ENCODE assay signal across 8 cellular contexts in the genomic region with DNA sequence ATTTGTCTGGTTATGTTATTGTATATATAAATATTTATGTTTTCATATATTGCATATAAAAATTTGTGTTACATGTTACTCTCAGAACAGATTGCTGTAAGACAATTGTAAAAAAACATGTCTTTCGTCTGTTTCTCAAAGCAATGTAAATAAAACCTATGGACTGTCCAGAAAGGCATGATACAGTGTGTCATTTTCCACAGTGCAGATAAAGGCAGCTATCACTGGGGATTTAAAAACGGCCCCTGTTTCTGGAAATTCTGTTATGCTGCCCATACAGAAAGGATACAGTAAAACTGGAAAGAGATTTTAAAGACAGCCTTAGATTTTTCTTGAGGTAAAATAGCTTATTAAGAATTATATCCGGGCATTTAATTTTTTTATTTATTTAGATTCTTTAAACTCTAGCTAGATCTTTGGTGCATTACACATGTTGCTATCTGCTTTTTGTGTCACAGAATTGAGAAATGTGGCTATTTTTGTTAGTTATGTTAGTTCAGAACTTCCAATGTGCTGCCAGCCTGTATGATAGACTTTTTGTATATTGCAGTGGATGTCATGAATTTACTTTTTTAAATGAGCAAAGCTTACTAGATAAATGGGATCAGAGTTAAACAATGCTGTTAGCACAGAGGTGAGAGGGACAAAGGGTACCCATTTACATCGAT. TPM values are rescaled to one million over a fixed set of nuclear protein-coding genes. Genes with fewer than 3 reads are reported as not detected.
DNase-seq lines count a peak whose midpoint lies in the region; ATAC-seq lines count a peak whose summit lies in the region.

No MANE protein-coding gene starts in this region.

- DNase-seq in NCI-H510A treated with DMSO at 0.1 percent for 48 hours (lab: John Stamatoyannopoulos, UW) (peak; percentile 47), NCI-H510A (lab: John Stamatoyannopoulos, UW) (no peak), OCI-M1 (lab: John Stamatoyannopoulos, UW) (peak; percentile 65)
- DNase-seq in effector CD4-positive, alpha-beta T cell = no peak
- DNase-seq in activated CD4-positive, alpha-beta T cell treated with anti-CD3 and anti-CD28 coated beads for 48 hours = no peak

- H3K4me3 ChIP-seq in mononuclear cell (ENCODE audit: low read length) = peak overlapping the region; percentile 80

- H3K27me3 ChIP-seq in mononuclear cell (ENCODE audit: insufficient read depth, low read length) = no peaks in the 10 kb centered on the region

- no peak for ATAC-seq in GM19395 (IDR thresholded peaks at IDR 0.05; ENCODE audit: unreplicated experiment)

- H3K4me1 ChIP-seq in mononuclear cell (ENCODE audit: insufficient read depth, low read length) = peaks cover 42% of the 10 kb centered on the region

- H3K9me3 ChIP-seq in mononuclear cell (ENCODE audit: low read depth, low read length) = no peaks in the 10 kb centered on the region

- peak overlapping the region; percentile 97 for H3K27ac ChIP-seq in cingulate gyrus (ENCODE audit: low read depth, low read length)

RNA-seq across cellular contexts. Expression of gene INO80D, which starts 0.8 kb away (rescaled TPM):
- 36.9 TPM for total RNA-seq in mononuclear cell

Comparison
In these comparisons a context has a peak if more than half of its experiments do, and no peak if none do; other contexts are left out.
1. DNase-seq: peak in NCI-H510A treated with DMSO at 0.1 percent for 48 hours (single experiment) and OCI-M1 (single experiment); none in NCI-H510A (single experiment), effector CD4-positive, alpha-beta T cell (single experiment) and activated CD4-positive, alpha-beta T cell treated with anti-CD3 and anti-CD28 coated beads for 48 hours (single experiment).